ENCODE assay signal across 11 cellular contexts in genomic region chr3:46867550-46867898, GRCh38. TPM values are rescaled to one million over a fixed set of nuclear protein-coding genes. Genes with fewer than 3 reads are reported as not detected.
DNase-seq lines count a peak whose midpoint lies in the region; ATAC-seq and TF ChIP-seq lines count a peak whose summit lies in the region.
"Had no signal": no experiment of that assay in that cellular context is flagged by ENCODE, and none has a peak within 500 bp of the region (broad histone marks: within the 10 kb centered on the region; RNA-seq: fewer than 3 reads in every experiment).

No MANE protein-coding gene starts in this region.

- H3K9me3 ChIP-seq in Peyer's patch (no peaks in the 10 kb centered on the region), mesenchymal stem cell (ENCODE audit: control insufficient read depth, low read length) (no peaks in the 10 kb centered on the region)
- no peaks in the 10 kb centered on the region for H3K9me3 ChIP-seq in CD4-positive, alpha-beta T cell (ENCODE audit: control insufficient read depth, low read length)

- no peak overlapping the region for H3K27ac Mint-ChIP-seq in CD4-positive, alpha-beta T cell
- H3K27ac Mint-ChIP-seq: activated T-cell treated with anti-CD3 and anti-CD28 coated beads, Interleukin-2, amount 50 U/mL, for 72 hours had no signal

- H3K27me3 ChIP-seq in Peyer's patch (no peaks in the 10 kb centered on the region), mesenchymal stem cell (ENCODE audit: control insufficient read depth in 1 of 2, insufficient read depth in 1 of 2, low read length in 2 of 2) (peaks cover 57 to 59% of the 10 kb centered on the region in 2 experiments)
- H3K27me3 ChIP-seq in CD4-positive, alpha-beta T cell (ENCODE audit: control insufficient read depth, insufficient read depth, low read length) = no peaks in the 10 kb centered on the region

- no peak overlapping the region for H2BK5ac ChIP-seq in mesenchymal stem cell (ENCODE audit: low read depth, low read length, poor library complexity, severe bottlenecking)

- H3K4me3 Mint-ChIP-seq in CD4-positive, alpha-beta T cell = no peak overlapping the region
- H3K4me3 Mint-ChIP-seq: activated T-cell treated with anti-CD3 and anti-CD28 coated beads, Interleukin-2, amount 50 U/mL, for 72 hours; immature natural killer cell had no signal

- H2BK120ac ChIP-seq in mesenchymal stem cell (ENCODE audit: low read depth, low read length) = no peak overlapping the region

- H3K18ac ChIP-seq in mesenchymal stem cell (ENCODE audit: low read depth in 1 of 2, low read length in 2 of 2) = no peak overlapping the region

- H4K8ac ChIP-seq in mesenchymal stem cell (ENCODE audit: low read length) = no peak overlapping the region

- peak in 1 of 3 donors; percentile 65 for DNase-seq in Peyer's patch
- peak; percentile 32 for DNase-seq in fibroblast of villous mesenchyme (ENCODE audit: low read depth)
- DNase-seq in mesenchymal stem cell = no peak
- peak in 40 of 49 donors; percentile 8 to 81 (median 55) for DNase-seq in substantia nigra (lab: John Stamatoyannopoulos, UW)
- DNase-seq in CD4-positive, alpha-beta T cell = no peak
- no peak for DNase-seq in D341Med (ENCODE audit: low spot score)
- DNase-seq in effector CD8-positive, alpha-beta T cell (lab: John Stamatoyannopoulos, UW) = no peak
- DNase-seq: activated T-cell treated with anti-CD3 and anti-CD28 coated beads, Interleukin-2, amount 50 U/mL, for 72 hours; immature natural killer cell; RPMI8226 had no signal

- no peaks in the 10 kb centered on the region for H3K79me1 ChIP-seq in mesenchymal stem cell (replicated peaks; ENCODE audit: low read length, poor library complexity, severe bottlenecking)

- TF ChIP-seq POLR2A in Peyer's patch (IDR thresholded peaks at IDR 0.05) = no peak

- H3K23ac ChIP-seq in mesenchymal stem cell (ENCODE audit: low read length in 2 of 2) = no peak overlapping the region

- peak overlapping the region; percentile 45 for H3K9ac ChIP-seq in mesenchymal stem cell (ENCODE audit: low read length)

- H4K91ac ChIP-seq in mesenchymal stem cell (ENCODE audit: low read length) = no peak overlapping the region

- no peak overlapping the region for H3K4me2 ChIP-seq in mesenchymal stem cell (ENCODE audit: low read length, poor library complexity, severe bottlenecking)

- no peak overlapping the region for H2BK12ac ChIP-seq in mesenchymal stem cell (ENCODE audit: low read length in 2 of 2)

- H3K36me3 Mint-ChIP-seq in CD4-positive, alpha-beta T cell (ENCODE audit: low read depth) = no peaks in the 10 kb centered on the region
- H3K36me3 Mint-ChIP-seq: immature natural killer cell had no signal

- H3K9me3 Mint-ChIP-seq in CD4-positive, alpha-beta T cell = no peaks in the 10 kb centered on the region
- H3K9me3 Mint-ChIP-seq: activated T-cell treated with anti-CD3 and anti-CD28 coated beads, Interleukin-2, amount 50 U/mL, for 72 hours; immature natural killer cell had no signal

- H3K4me1 ChIP-seq in Peyer's patch (peaks cover 0 to 15% (median 0%) of the 10 kb centered on the region in 4 donors), mesenchymal stem cell (ENCODE audit: control insufficient read depth, insufficient read depth, low read depth, low read length) (peaks cover 4% of the 10 kb centered on the region)

- H3K4me3 ChIP-seq in Peyer's patch (no peak overlapping the region), fibroblast of villous mesenchyme (ENCODE audit: low read depth, low read length) (no peak overlapping the region), mesenchymal stem cell (ENCODE audit: insufficient read depth in 1 of 2, low read depth in 1 of 2, low read length in 2 of 2) (no peak overlapping the region)

- no peak overlapping the region for H2BK15ac ChIP-seq in mesenchymal stem cell (ENCODE audit: low read depth, poor library complexity, severe bottlenecking)

- H3K36me3 ChIP-seq in Peyer's patch = no peaks in the 10 kb centered on the region
- H3K36me3 ChIP-seq in mesenchymal stem cell (ENCODE audit: control insufficient read depth in 1 of 2, insufficient read depth in 2 of 2, low read depth in 1 of 2, low read length in 2 of 2) = no peaks in the 10 kb centered on the region

- CTCF ChIA-PET in CD4-positive, alpha-beta T cell (lab: Charles Lee) = interaction anchor here (1.2 to 1.8 kb wide), 2 partner anchors 9 to 42 kb away, joined by 4 to 5 read pairs; no protein-coding TSS in a partner anchor

- H3K4ac ChIP-seq in mesenchymal stem cell (ENCODE audit: low read depth in 1 of 2, low read length in 2 of 2) = no peak overlapping the region

- no peaks in the 10 kb centered on the region for H3K4me1 Mint-ChIP-seq in CD4-positive, alpha-beta T cell (ENCODE audit: low read depth)
- H3K4me1 Mint-ChIP-seq: immature natural killer cell had no signal

- H2AFZ ChIP-seq in mesenchymal stem cell (ENCODE audit: low read depth, low read length) = no peak overlapping the region

- H3K27ac ChIP-seq in Peyer's patch = peak overlapping the region; percentile 20 to 64 (median 35)
- no peak overlapping the region for H3K27ac ChIP-seq in mesenchymal stem cell (ENCODE audit: low read length, poor library complexity, severe bottlenecking)
- peak overlapping the region; percentile 58 for H3K27ac ChIP-seq in substantia nigra (ENCODE audit: low read depth, low read length, poor library complexity, severe bottlenecking)
- no peak overlapping the region for H3K27ac ChIP-seq in CD4-positive, alpha-beta T cell (ENCODE audit: low read depth, low read length)

- WGBS in mesenchymal stem cell = 91% methylated on average over 15 of the region's 15 CpGs

- no peak for ATAC-seq in CD4-positive, alpha-beta T cell (ENCODE audit: poor library complexity)
- no peak for ATAC-seq in HG02610 (IDR thresholded peaks at IDR 0.05; ENCODE audit: unreplicated experiment)

- POLR2A ChIA-PET in CD4-positive, alpha-beta T cell (lab: Charles Lee) = no interaction called here

- intact Hi-C loops in CD4-positive, alpha-beta T cell (cut with DNase I, micrococcal nuclease) = loop anchor here (2.0 to 5.0 kb wide), 3 partner anchors 130 to 503 kb away; no protein-coding TSS in a partner anchor

- H3K14ac ChIP-seq in mesenchymal stem cell (ENCODE audit: low read length in 2 of 2) = no peak overlapping the region

- peaks cover 5% of the 10 kb centered on the region for H3K27me3 Mint-ChIP-seq in CD4-positive, alpha-beta T cell

- H2AK5ac ChIP-seq in mesenchymal stem cell (ENCODE audit: low read length, severe bottlenecking) = no peak overlapping the region

- TF ChIP-seq CTCF in Peyer's patch (IDR thresholded peaks at IDR 0.05) = no peak
- no peak for TF ChIP-seq CTCF in fibroblast of villous mesenchyme (IDR thresholded peaks at IDR 0.05; ENCODE audit: insufficient read depth, low read depth, low read length)
- TF ChIP-seq CTCF in CD4-positive, alpha-beta T cell (IDR thresholded peaks at IDR 0.05) = no peak

RNA-seq across cellular contexts. Expression of gene MYL3, which starts 4.3 kb away (rescaled TPM):
- 10 to 100 TPM in 1 of 4 donors, 1 to 10 TPM in 1, not detected in 2; 1.5 to 17.3 TPM for total RNA-seq in Peyer's patch
- 0.97 and 1.7 TPM in 2 replicates for total RNA-seq in fibroblast of villous mesenchyme
- polyA plus RNA-seq in mesenchymal stem cell (2013, experiment 1 of 2) = 0.25 TPM
- polyA plus RNA-seq in mesenchymal stem cell (2013, experiment 2 of 2) = 0.14 TPM
- total RNA-seq in CD4-positive, alpha-beta T cell = not detected
- total RNA-seq: activated T-cell treated with anti-CD3 and anti-CD28 coated beads, Interleukin-2, amount 50 U/mL, for 72 hours had no signal
- polyA plus RNA-seq: immature natural killer cell had no signal

RNA-seq across cellular contexts. Expression of gene PTH1R, which starts 10.0 kb away (rescaled TPM):
- 10 to 100 TPM in 1 of 4 donors, 1 to 10 TPM in 3; 2.4 to 12.4 (median 5.7) TPM for total RNA-seq in Peyer's patch
- total RNA-seq in fibroblast of villous mesenchyme = 2.3 and 2.6 TPM in 2 replicates
- 0.15 TPM for polyA plus RNA-seq in mesenchymal stem cell (2013, experiment 1 of 2)
- 0.27 TPM for polyA plus RNA-seq in mesenchymal stem cell (2013, experiment 2 of 2)
- total RNA-seq in CD4-positive, alpha-beta T cell = not detected
- total RNA-seq: activated T-cell treated with anti-CD3 and anti-CD28 coated beads, Interleukin-2, amount 50 U/mL, for 72 hours had no signal
- polyA plus RNA-seq: immature natural killer cell had no signal

Comparison
In these comparisons a context has a peak if more than half of its experiments do, and no peak if none do; other contexts are left out.
1. DNase-seq: peak in fibroblast of villous mesenchyme (single experiment) and substantia nigra (40 of 49); none in mesenchymal stem cell (single experiment), CD4-positive, alpha-beta T cell (0 of 10), D341Med (single experiment) and effector CD8-positive, alpha-beta T cell (single experiment).
2. H3K27ac ChIP-seq: peak in Peyer's patch (4 of 4) and substantia nigra (single experiment); none in mesenchymal stem cell (single experiment) and CD4-positive, alpha-beta T cell (single experiment).